In genomic region chr11:59556115-59556882, GRCh38 we compare ENCODE assay signal across 8 cellular contexts. TPM values are rescaled to one million over a fixed set of nuclear protein-coding genes. Genes with fewer than 3 reads are reported as not detected.
A peak's percentile ranks its signal among the peaks of the same experiment; 100 is the strongest.
DNase-seq lines count a peak whose midpoint lies in the region; ATAC-seq and TF ChIP-seq lines count a peak whose summit lies in the region.

No MANE protein-coding gene starts in this region.

- DNase-seq in C1 segment of cervical spinal cord (lab: John Stamatoyannopoulos, UW) (peak in 10 of 14 donors; percentile 17 to 67 (median 48)), NCI-H748 treated with DMSO at 0.1 percent for 48 hours (lab: John Stamatoyannopoulos, UW) (peak; percentile 64), endothelial cell (ENCODE audit: low spot score) (peak; percentile 59), myocyte (ENCODE audit: low read depth) (peak; percentile 79)
- peak; percentile 79 for DNase-seq in activated CD8-positive, alpha-beta T cell treated with anti-CD3 and anti-CD28 coated beads, Interleukin-2, amount 10 ng/mL, durations not matched to agents 7 days and 5 days
- peak; percentile 68 for DNase-seq in stimulated activated naive B cell treated with anti-CD40 and anti-IgM and Interleukin-4, amounts not matched to agents 10 μg/mL and 1 μg/mL and 100 μg/mL, for 72 hours

- CTCF ChIA-PET in HEK293 (lab: Yijun Ruan, JAX): interaction anchor here (1.0 to 1.4 kb wide), 4 partner anchors 10 to 246 kb away, joined by 3 to 4 read pairs (median 4); no protein-coding TSS in a partner anchor
- CTCF ChIA-PET in activated CD8-positive, alpha-beta T cell treated with anti-CD3 and anti-CD28 coated beads, Interleukin-2, amount 10 ng/mL, durations not matched to agents 7 days and 5 days (lab: Charles Lee): interaction anchor here (1.3 to 2.0 kb wide), 4 partner anchors 7 to 46 kb away, joined by 3 to 6 read pairs (median 4); no protein-coding TSS in a partner anchor

- H3K36me3 Mint-ChIP-seq in activated CD8-positive, alpha-beta T cell treated with anti-CD3 and anti-CD28 coated beads, Interleukin-2, amount 10 ng/mL, durations not matched to agents 7 days and 5 days (ENCODE audit: low read depth): peaks cover 3% of the 10 kb centered on the region
- peaks cover 4% of the 10 kb centered on the region for H3K36me3 Mint-ChIP-seq in endothelial cell (ENCODE audit: low read depth, unreplicated experiment)
- peaks cover 3 to 9% of the 10 kb centered on the region in 2 donors for H3K36me3 Mint-ChIP-seq in stimulated activated naive B cell treated with anti-CD40 and anti-IgM and Interleukin-4, amounts not matched to agents 10 μg/mL and 1 μg/mL and 100 μg/mL, for 72 hours

- no peak overlapping the region; the same call in 1 of the 2 replicates for H3K27ac ChIP-seq in HEK293 (ENCODE audit: extremely low read depth, low read depth, low read length)

- no peaks in the 10 kb centered on the region for H3K4me1 ChIP-seq in HEK293 (ENCODE audit: control insufficient read depth, insufficient read depth, low read length)

- H3K4me3 ChIP-seq in HEK293 (ENCODE audit: low read depth, low read length): peak overlapping the region; percentile 53

- H3K4me3 Mint-ChIP-seq in activated CD8-positive, alpha-beta T cell treated with anti-CD3 and anti-CD28 coated beads, Interleukin-2, amount 10 ng/mL, durations not matched to agents 7 days and 5 days: peak overlapping the region; percentile 69
- H3K4me3 Mint-ChIP-seq in endothelial cell (ENCODE audit: unreplicated experiment): peak overlapping the region; percentile 85
- peak overlapping the region; percentile 74 to 88 for H3K4me3 Mint-ChIP-seq in stimulated activated naive B cell treated with anti-CD40 and anti-IgM and Interleukin-4, amounts not matched to agents 10 μg/mL and 1 μg/mL and 100 μg/mL, for 72 hours

- TF ChIP-seq CTCF in HEK293 (tag by site-specific recombination; IDR thresholded peaks at IDR 0.05) (no peak), endothelial cell (IDR thresholded peaks at IDR 0.05; ENCODE audit: unreplicated experiment) (no peak)

- H3K27me3 Mint-ChIP-seq in activated CD8-positive, alpha-beta T cell treated with anti-CD3 and anti-CD28 coated beads, Interleukin-2, amount 10 ng/mL, durations not matched to agents 7 days and 5 days (ENCODE audit: low read depth): peaks cover 16% of the 10 kb centered on the region
- H3K27me3 Mint-ChIP-seq in endothelial cell (ENCODE audit: unreplicated experiment): peaks cover 32% of the 10 kb centered on the region
- peaks cover 7 to 16% of the 10 kb centered on the region in 2 donors for H3K27me3 Mint-ChIP-seq in stimulated activated naive B cell treated with anti-CD40 and anti-IgM and Interleukin-4, amounts not matched to agents 10 μg/mL and 1 μg/mL and 100 μg/mL, for 72 hours

- ATAC-seq in activated CD8-positive, alpha-beta T cell treated with anti-CD3 and anti-CD28 coated beads, Interleukin-2, amount 10 ng/mL, durations not matched to agents 7 days and 5 days: peak; percentile 25
- peak; percentile 35 to 39 for ATAC-seq in stimulated activated naive B cell treated with anti-CD40 and anti-IgM and Interleukin-4, amounts not matched to agents 10 μg/mL and 1 μg/mL and 100 μg/mL, for 72 hours (replicated peaks)
- ATAC-seq in GM18873 (IDR thresholded peaks at IDR 0.05; ENCODE audit: low FRiP score, unreplicated experiment): no peak

- POLR2A ChIA-PET in HEK293 (lab: Yijun Ruan, JAX): interaction anchor here (0.6 to 1.7 kb wide), 7 partner anchors 9 to 1337 kb away, joined by 3 to 12 read pairs (median 3); partner anchors contain the start of gene PATL1
- POLR2A ChIA-PET in activated CD8-positive, alpha-beta T cell treated with anti-CD3 and anti-CD28 coated beads, Interleukin-2, amount 10 ng/mL, durations not matched to agents 7 days and 5 days (lab: Charles Lee): interaction anchor here (2.4 kb wide), 2 partner anchors 10 to 60 kb away, joined by 9 read pairs; partner anchors contain the start of gene OSBP

- peak overlapping the region; percentile 73 for H3K27ac Mint-ChIP-seq in activated CD8-positive, alpha-beta T cell treated with anti-CD3 and anti-CD28 coated beads, Interleukin-2, amount 10 ng/mL, durations not matched to agents 7 days and 5 days
- H3K27ac Mint-ChIP-seq in endothelial cell (ENCODE audit: unreplicated experiment): peak overlapping the region; percentile 55
- H3K27ac Mint-ChIP-seq in stimulated activated naive B cell treated with anti-CD40 and anti-IgM and Interleukin-4, amounts not matched to agents 10 μg/mL and 1 μg/mL and 100 μg/mL, for 72 hours: peak overlapping the region; percentile 96

- no peaks in the 10 kb centered on the region for H3K9me3 Mint-ChIP-seq in activated CD8-positive, alpha-beta T cell treated with anti-CD3 and anti-CD28 coated beads, Interleukin-2, amount 10 ng/mL, durations not matched to agents 7 days and 5 days (ENCODE audit: insufficient read depth)
- no peaks in the 10 kb centered on the region for H3K9me3 Mint-ChIP-seq in endothelial cell (ENCODE audit: unreplicated experiment)
- H3K9me3 Mint-ChIP-seq in stimulated activated naive B cell treated with anti-CD40 and anti-IgM and Interleukin-4, amounts not matched to agents 10 μg/mL and 1 μg/mL and 100 μg/mL, for 72 hours: peaks cover 0 to 4% of the 10 kb centered on the region in 2 donors

- no peaks in the 10 kb centered on the region for H3K9me3 ChIP-seq in HEK293 (ENCODE audit: control insufficient read depth, insufficient read depth, low read depth, low read length)

- H3K4me1 Mint-ChIP-seq in activated CD8-positive, alpha-beta T cell treated with anti-CD3 and anti-CD28 coated beads, Interleukin-2, amount 10 ng/mL, durations not matched to agents 7 days and 5 days (ENCODE audit: low read depth): peaks cover 51% of the 10 kb centered on the region
- peaks cover 32% of the 10 kb centered on the region for H3K4me1 Mint-ChIP-seq in endothelial cell (ENCODE audit: unreplicated experiment)
- peaks cover 34 to 55% of the 10 kb centered on the region in 2 donors for H3K4me1 Mint-ChIP-seq in stimulated activated naive B cell treated with anti-CD40 and anti-IgM and Interleukin-4, amounts not matched to agents 10 μg/mL and 1 μg/mL and 100 μg/mL, for 72 hours

- no peaks in the 10 kb centered on the region for H3K36me3 ChIP-seq in HEK293 (ENCODE audit: control insufficient read depth in 2 of 2, insufficient read depth in 1 of 2, low read length in 2 of 2)

TF ChIP-seq in HEK293, 187 proteins besides CTCF, POLR2A, EP300 and RAD21 (continues in another document):
- TF ChIP-seq ZNF211 (tag by site-specific recombination; IDR thresholded peaks at IDR 0.05; ENCODE audit: low read depth): no peak
- no peak for TF ChIP-seq OSR2 (tag by site-specific recombination; IDR thresholded peaks at IDR 0.05)
- TF ChIP-seq ZNF658 (tag by site-specific recombination; IDR thresholded peaks at IDR 0.05): no peak
- TF ChIP-seq ZBTB21 (tag by site-specific recombination; IDR thresholded peaks at IDR 0.05): 0 out of 2 replicates have a peak, but pooled peaks have one; percentile 10
- TF ChIP-seq PRDM10 (tag by site-specific recombination; IDR thresholded peaks at IDR 0.05): peak; percentile 9; the same call in 1 of the 2 replicates
- TF ChIP-seq ZNF18 (tag by site-specific recombination; IDR thresholded peaks at IDR 0.05): peak; percentile 32; the same call in 1 of the 2 replicates

RNA-seq across cellular contexts. Expression of gene OR4D9, which starts 45.0 kb away (rescaled TPM):
- not detected for total RNA-seq in activated CD8-positive, alpha-beta T cell treated with anti-CD3 and anti-CD28 coated beads, Interleukin-2, amount 10 ng/mL, durations not matched to agents 7 days and 5 days
- total RNA-seq in endothelial cell (ENCODE audit: unreplicated experiment) (not detected), myocyte (not detected in 2 replicates)
- not detected for polyA plus RNA-seq in myocyte (2012)

RNA-seq across cellular contexts. Expression of gene OR4D11, which starts 52.9 kb away (rescaled TPM):
- not detected for total RNA-seq in activated CD8-positive, alpha-beta T cell treated with anti-CD3 and anti-CD28 coated beads, Interleukin-2, amount 10 ng/mL, durations not matched to agents 7 days and 5 days
- not detected for total RNA-seq in endothelial cell (ENCODE audit: unreplicated experiment)
- total RNA-seq in myocyte: not detected in 2 replicates
- polyA plus RNA-seq in myocyte (2012): not detected

RNA-seq across cellular contexts. Expression of gene OSBP, which starts 59.3 kb away (rescaled TPM):
- total RNA-seq in activated CD8-positive, alpha-beta T cell treated with anti-CD3 and anti-CD28 coated beads, Interleukin-2, amount 10 ng/mL, durations not matched to agents 7 days and 5 days: 10 to 100 TPM; 34.4 to 38.6 TPM
- total RNA-seq in endothelial cell (ENCODE audit: unreplicated experiment) (39.5 TPM), myocyte (23.1 and 28.1 TPM in 2 replicates)
- polyA plus RNA-seq in myocyte (2012): 28.0 TPM
